8 cellular contexts compared by ENCODE assay signal in the genomic region with DNA sequence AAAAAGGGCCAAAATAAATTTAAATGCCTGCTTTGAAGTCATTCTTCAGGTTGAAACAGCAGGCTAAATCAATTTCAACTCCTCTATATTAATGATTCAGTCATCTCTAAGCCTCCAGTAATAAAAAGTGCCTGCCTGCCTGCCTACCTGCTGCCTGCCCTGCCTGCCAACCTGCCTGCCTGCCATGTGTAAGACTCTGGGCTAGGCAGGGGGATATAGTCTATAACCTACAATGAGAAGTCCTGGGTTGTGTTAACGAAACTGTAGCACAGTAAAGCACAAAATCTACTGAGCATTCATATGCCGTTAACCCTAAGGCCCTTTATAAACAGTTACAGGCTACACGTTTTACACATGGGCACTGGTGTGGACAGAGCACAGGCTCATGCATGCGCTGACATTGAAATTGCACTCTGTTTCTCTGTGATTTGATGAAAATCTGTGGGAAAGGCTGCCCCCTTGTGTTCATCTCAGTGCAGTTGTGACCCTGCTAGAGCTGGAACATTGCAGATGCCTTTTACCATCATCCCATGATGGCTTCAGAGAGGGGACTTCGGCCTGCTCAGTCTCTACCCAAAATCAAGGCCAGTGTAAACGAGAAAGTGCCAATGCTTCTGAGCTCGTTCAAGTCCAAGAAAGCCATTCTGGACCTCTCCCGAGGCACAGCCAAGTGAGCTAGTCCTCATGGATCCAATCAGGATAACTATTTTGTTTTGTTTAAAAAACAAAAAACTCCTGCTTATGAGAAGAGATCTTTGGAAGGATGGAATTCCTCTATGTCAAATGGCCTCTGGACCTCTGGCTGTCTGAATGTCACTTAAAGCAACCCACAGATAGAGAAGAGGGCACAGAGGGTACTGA.
A peak's percentile ranks its signal among the peaks of the same experiment; 100 is the strongest.
DNase-seq lines count a peak whose midpoint lies in the region; ATAC-seq, FAIRE-seq and TF ChIP-seq lines count a peak whose summit lies in the region.

No MANE protein-coding gene starts in this region.

- H3K9me3 ChIP-seq in tibial nerve: no peaks in the 10 kb centered on the region

- WGBS in tibial nerve, 2 donors: 26 to 28% methylated on average over 8 of the region's 8 CpGs

- peak; percentile 93 for ATAC-seq in GM21515 (IDR thresholded peaks at IDR 0.05; ENCODE audit: unreplicated experiment)

- H3K27ac ChIP-seq in tibial nerve: no peak overlapping the region

- TF ChIP-seq EP300 in tibial nerve (IDR thresholded peaks at IDR 0.05): no peak

- no peak for FAIRE-seq in RCC 7860 (lab: Jason Lieb, UNC)

- H3K27me3 ChIP-seq in tibial nerve: no peaks in the 10 kb centered on the region

- H3K4me1 ChIP-seq in tibial nerve: no peaks in the 10 kb centered on the region

- peak; percentile 69 to 81 (median 74) for TF ChIP-seq CTCF in tibial nerve (IDR thresholded peaks at IDR 0.05)

- DNase-seq in Daoy (ENCODE audit: low read depth) (peak; percentile 65), HUDEP-2 (lab: John Stamatoyannopoulos, UW; ENCODE audit: unreplicated experiment in 76 of 76) (peak in 54 of 76 experiments; percentile 4 to 70 (median 34)), RCC 7860 (ENCODE audit: low spot score) (peak; percentile 55), activated T-helper 1 cell treated with Interleukin-2 at 50 U/mL for 16 hours (ENCODE audit: low read depth) (peak; percentile 6), fibroblast of the conjunctiva (ENCODE audit: low read depth) (peak; percentile 58), nucleus accumbens (lab: John Stamatoyannopoulos, UW) (peak in 51 of 56 donors; percentile 10 to 88 (median 49)), tibial nerve (ENCODE audit: low spot score in 2 of 2) (peak; percentile 54 to 89)

- no peaks in the 10 kb centered on the region for H3K36me3 ChIP-seq in tibial nerve

- no peak for TF ChIP-seq POLR2A in tibial nerve (IDR thresholded peaks at IDR 0.05)

- no peak overlapping the region for H3K4me3 ChIP-seq in tibial nerve

Comparison
In these comparisons a context has a peak if more than half of its experiments do, and no peak if none do; other contexts are left out.
1. DNase-seq: peak in every context shown above with its lines; median percentile 72 in tibial nerve; 65 in Daoy; 58 in fibroblast of the conjunctiva; 55 in RCC 7860; 49 in nucleus accumbens; 34 in HUDEP-2; 6 in activated T-helper 1 cell treated with Interleukin-2 at 50 U/mL for 16 hours.